ENCODE assay signal across 12 cellular contexts in the genomic region with DNA sequence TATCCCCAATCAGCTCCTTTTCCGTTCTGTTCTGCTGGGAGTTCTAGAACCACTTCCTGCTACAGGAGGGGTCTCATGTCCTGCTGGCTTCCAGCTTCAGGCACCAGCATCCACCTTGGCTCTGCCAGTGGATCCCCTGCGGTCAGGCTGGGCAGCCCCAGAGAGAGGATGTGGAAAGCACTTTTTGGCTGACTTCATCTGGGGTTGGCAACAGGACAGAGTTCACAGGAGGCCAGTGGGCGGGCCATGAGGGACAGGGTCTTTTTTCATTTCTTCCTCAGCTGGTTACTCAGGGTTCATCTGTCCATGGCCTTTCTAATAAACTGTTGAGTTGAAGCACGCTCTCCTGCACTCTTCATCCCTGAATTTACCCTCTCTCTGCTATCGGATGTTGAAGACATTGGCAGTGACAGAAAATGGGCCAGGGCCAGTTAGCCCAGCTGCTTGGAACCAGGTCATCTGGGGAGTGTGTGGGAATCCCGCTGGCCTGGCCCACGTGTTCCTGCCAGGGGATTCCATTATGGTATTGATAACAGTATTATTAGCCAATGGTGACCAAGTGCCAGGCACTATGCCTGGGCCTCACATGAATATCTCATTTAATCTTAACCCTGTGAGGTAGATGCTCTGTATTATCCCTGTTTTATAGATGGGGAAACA.
DNase-seq lines count a peak whose midpoint lies in the region; ATAC-seq lines count a peak whose summit lies in the region.
"Had no signal": no experiment of that assay in that cellular context is flagged by ENCODE, and none has a peak within 500 bp of the region (broad histone marks: within the 10 kb centered on the region; RNA-seq: fewer than 3 reads in every experiment).

No MANE protein-coding gene starts in this region.

- peaks cover 54% of the 10 kb centered on the region for H3K4me1 Mint-ChIP-seq in activated T-cell treated with anti-CD3 and anti-CD28 coated beads, Interleukin-2, amount 50 U/mL, for 24 hours (ENCODE audit: low read depth)
- H3K4me1 Mint-ChIP-seq in stimulated activated naive CD8-positive, alpha-beta T cell treated with anti-CD3 and anti-CD28 coated beads, Interleukin-15, Interleukin-2, amounts not matched to agents 100 ng/mL and 50 ng/mL, for 24 hours (ENCODE audit: low read depth): peaks cover 65% of the 10 kb centered on the region

- H3K4me3 Mint-ChIP-seq in activated T-cell treated with anti-CD3 and anti-CD28 coated beads, Interleukin-2, amount 50 U/mL, for 24 hours: no peak overlapping the region
- H3K4me3 Mint-ChIP-seq in stimulated activated naive CD8-positive, alpha-beta T cell treated with anti-CD3 and anti-CD28 coated beads, Interleukin-15, Interleukin-2, amounts not matched to agents 100 ng/mL and 50 ng/mL, for 24 hours: peak overlapping the region; percentile 25

- peak overlapping the region; percentile 47 for H3K27ac ChIP-seq in angular gyrus (ENCODE audit: low read depth, low read length)
- H3K27ac ChIP-seq: HL-60, skin epidermis, VCaP had no signal

- no peak for DNase-seq in activated T-cell treated with anti-CD3 and anti-CD28 coated beads, Interleukin-2, amount 50 U/mL, for 24 hours
- no peak for DNase-seq in activated T-cell treated with anti-CD3 and anti-CD28 coated beads, Interleukin-2, amount 50 U/mL, for 1 hour
- peak; percentile 18 for DNase-seq in inferior parietal cortex (ENCODE audit: extremely low spot score)
- DNase-seq in hippocampal formation (lab: John Stamatoyannopoulos, UW): no peak
- DNase-seq in activated CD4-positive, alpha-beta T cell treated with anti-CD3 and anti-CD28 coated beads, Interleukin-2, amount 50 U/mL, for 1 hour: no peak
- DNase-seq: NCI-H146 had no signal

- H3K27me3 Mint-ChIP-seq in activated T-cell treated with anti-CD3 and anti-CD28 coated beads, Interleukin-2, amount 50 U/mL, for 24 hours: no peaks in the 10 kb centered on the region
- H3K27me3 Mint-ChIP-seq in stimulated activated naive CD8-positive, alpha-beta T cell treated with anti-CD3 and anti-CD28 coated beads, Interleukin-15, Interleukin-2, amounts not matched to agents 100 ng/mL and 50 ng/mL, for 24 hours: no peaks in the 10 kb centered on the region

- H3K9me3 Mint-ChIP-seq in activated T-cell treated with anti-CD3 and anti-CD28 coated beads, Interleukin-2, amount 50 U/mL, for 24 hours: no peaks in the 10 kb centered on the region
- no peaks in the 10 kb centered on the region for H3K9me3 Mint-ChIP-seq in stimulated activated naive CD8-positive, alpha-beta T cell treated with anti-CD3 and anti-CD28 coated beads, Interleukin-15, Interleukin-2, amounts not matched to agents 100 ng/mL and 50 ng/mL, for 24 hours

- ATAC-seq in GM18861 (IDR thresholded peaks at IDR 0.05; ENCODE audit: unreplicated experiment): no peak

- H3K27ac Mint-ChIP-seq in activated T-cell treated with anti-CD3 and anti-CD28 coated beads, Interleukin-2, amount 50 U/mL, for 24 hours: peak overlapping the region; percentile 76
- H3K27ac Mint-ChIP-seq in stimulated activated naive CD8-positive, alpha-beta T cell treated with anti-CD3 and anti-CD28 coated beads, Interleukin-15, Interleukin-2, amounts not matched to agents 100 ng/mL and 50 ng/mL, for 24 hours: peak overlapping the region; percentile 78

- peaks cover 66% of the 10 kb centered on the region for H3K36me3 Mint-ChIP-seq in activated T-cell treated with anti-CD3 and anti-CD28 coated beads, Interleukin-2, amount 50 U/mL, for 24 hours (ENCODE audit: low read depth)
- peaks cover 65% of the 10 kb centered on the region for H3K36me3 Mint-ChIP-seq in stimulated activated naive CD8-positive, alpha-beta T cell treated with anti-CD3 and anti-CD28 coated beads, Interleukin-15, Interleukin-2, amounts not matched to agents 100 ng/mL and 50 ng/mL, for 24 hours (ENCODE audit: low read depth)
